ENCODE assay signal across 15 cellular contexts in the genomic region with DNA sequence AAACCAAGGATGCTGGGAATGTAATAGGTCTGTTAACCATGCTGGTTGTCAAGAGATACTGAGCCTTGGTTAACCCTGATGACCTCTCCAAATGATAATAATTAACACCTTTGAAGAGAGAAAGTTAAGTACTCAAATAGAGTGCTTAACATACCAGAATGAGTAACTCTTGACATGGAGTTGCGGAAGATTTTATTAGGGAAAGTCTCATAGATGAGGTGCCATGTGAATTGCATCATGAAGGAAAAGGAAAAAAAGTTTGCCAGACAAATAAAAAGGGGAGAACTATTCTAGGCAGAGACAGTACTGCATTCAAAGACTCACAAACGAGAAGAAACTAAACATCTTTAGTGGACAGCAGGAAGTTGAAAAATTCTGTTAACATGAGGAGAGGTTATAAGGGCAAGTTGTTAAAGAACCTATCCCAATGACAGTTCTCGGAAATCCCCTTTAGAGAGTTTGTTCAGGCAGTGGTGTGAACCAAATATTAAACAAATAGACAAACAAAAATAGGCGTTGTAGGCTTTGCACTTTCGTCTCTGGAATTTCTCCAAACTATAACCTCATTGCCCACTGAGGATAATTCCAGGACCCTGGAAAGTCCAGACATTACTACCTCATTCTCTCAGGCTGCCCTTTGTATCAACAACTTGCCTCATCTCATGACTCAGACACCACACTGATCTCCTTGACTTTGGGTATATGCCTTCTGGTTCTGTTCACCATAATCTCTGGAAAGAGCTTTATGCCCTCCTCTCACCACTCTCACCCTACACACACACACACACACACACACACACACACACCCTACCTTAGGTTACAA.
DNase-seq lines count a peak whose midpoint lies in the region; ATAC-seq and TF ChIP-seq lines count a peak whose summit lies in the region.
"Had no signal": no experiment of that assay in that cellular context is flagged by ENCODE, and none has a peak within 500 bp of the region (broad histone marks: within the 10 kb centered on the region; RNA-seq: fewer than 3 reads in every experiment).

No MANE protein-coding gene starts in this region.

- no peaks in the 10 kb centered on the region for H3K9me3 ChIP-seq in HUES64 (ENCODE audit: insufficient read depth, low read depth, low read length)
- H3K9me3 ChIP-seq in mammary epithelial cell (replicated peaks; ENCODE audit: insufficient read depth, low read length): no peaks in the 10 kb centered on the region
- H3K9me3 ChIP-seq in mesenchymal stem cell (ENCODE audit: control insufficient read depth, low read length): no peaks in the 10 kb centered on the region
- H3K9me3 ChIP-seq in stomach: no peaks in the 10 kb centered on the region
- H3K9me3 ChIP-seq: Caco-2, HAP-1, spleen had no signal

- no peak for ATAC-seq in HG02571 (IDR thresholded peaks at IDR 0.05; ENCODE audit: unreplicated experiment)

- H3K9ac ChIP-seq in HUES64 (ENCODE audit: low read depth, low read length) (no peak overlapping the region), mammary epithelial cell (ENCODE audit: insufficient read depth, low read length) (no peak overlapping the region), mesenchymal stem cell (ENCODE audit: low read length) (no peak overlapping the region)

- no peak overlapping the region for H3K18ac ChIP-seq in mesenchymal stem cell (ENCODE audit: low read depth in 1 of 2, low read length in 2 of 2)

- in situ Hi-C loops in mammary epithelial cell (cut with MboI; ENCODE audit: low sequenced_read_pairs in 2 of 2): no loop called here

- no peak overlapping the region for H4K8ac ChIP-seq in mesenchymal stem cell (ENCODE audit: low read length)

- H3K4me1 ChIP-seq in HUES64 (ENCODE audit: insufficient read depth, low read length) (peaks cover 25% of the 10 kb centered on the region), mammary epithelial cell (ENCODE audit: insufficient read depth, low read length) (no peaks in the 10 kb centered on the region), mesenchymal stem cell (ENCODE audit: control insufficient read depth, insufficient read depth, low read depth, low read length) (no peaks in the 10 kb centered on the region), stomach (no peaks in the 10 kb centered on the region)
- H3K4me1 ChIP-seq: Caco-2, HAP-1, spleen had no signal

- H3K27me3 ChIP-seq in HUES64 (ENCODE audit: insufficient read depth, low read length) (no peaks in the 10 kb centered on the region), mammary epithelial cell (ENCODE audit: insufficient read depth, low read length) (no peaks in the 10 kb centered on the region), mesenchymal stem cell (ENCODE audit: control insufficient read depth in 1 of 2, insufficient read depth in 1 of 2, low read length in 2 of 2) (no peaks in the 10 kb centered on the region), stomach (no peaks in the 10 kb centered on the region)
- H3K27me3 ChIP-seq: spleen had no signal

- no peak overlapping the region for H3K23ac ChIP-seq in mesenchymal stem cell (ENCODE audit: low read length in 2 of 2)

- no TSS peak for BruUV-seq in Calu3 (replicated peaks; lab: Mats Ljungman, UMichigan)
- BruUV-seq in mammary epithelial cell (replicated peaks; lab: Mats Ljungman, UMichigan): no TSS peak

- no peak overlapping the region for H2AK5ac ChIP-seq in mesenchymal stem cell (ENCODE audit: low read length, severe bottlenecking)

- no peak overlapping the region for H2BK12ac ChIP-seq in mesenchymal stem cell (ENCODE audit: low read length in 2 of 2)

- peak; percentile 5 for DNase-seq in Calu3
- DNase-seq in mammary epithelial cell: peak; percentile 1
- DNase-seq in mesenchymal stem cell: peak; percentile 76
- DNase-seq in central memory CD4-positive, alpha-beta T cell: no peak
- no peak for DNase-seq in activated T-helper 2 cell treated with anti-CD3 and anti-CD28 coated beads, Interferon-gamma antibody, Interleukin-2, Interleukin-4, amounts not matched to agents 10 μg/mL and 5 μg/mL and 100 μg/mL, durations not matched to agents 14 hours and 24 hours and 36 hours (ENCODE audit: low spot score)
- no peak for DNase-seq in stomach
- DNase-seq: activated CD4-positive, alpha-beta T cell treated with anti-CD3 and anti-CD28 coated beads, Interleukin-2, amount 50 U/mL, for 1 hour; Caco-2; midbrain; NCI-H2081; spleen had no signal

- TF ChIP-seq EP300 in stomach (IDR thresholded peaks at IDR 0.05): no peak

- H3K4me3 ChIP-seq in HUES64 (ENCODE audit: low read length): no peak overlapping the region
- no peak overlapping the region for H3K4me3 ChIP-seq in mammary epithelial cell (replicated peaks in 1 of 3; ENCODE audit: insufficient read depth in 1 of 3, low read depth in 2 of 3, low read length in 3 of 3)
- no peak overlapping the region for H3K4me3 ChIP-seq in mesenchymal stem cell (ENCODE audit: insufficient read depth in 1 of 2, low read depth in 1 of 2, low read length in 2 of 2)
- no peak overlapping the region for H3K4me3 ChIP-seq in stomach
- H3K4me3 ChIP-seq: HAP-1, spleen had no signal

- dilution Hi-C loops in mammary epithelial cell (cut with HindIII; ENCODE audit: low sequenced_read_pairs): no loop called here

- H3K4ac ChIP-seq in mesenchymal stem cell (ENCODE audit: low read depth in 1 of 2, low read length in 2 of 2): no peak overlapping the region

- H3K79me1 ChIP-seq in mesenchymal stem cell (replicated peaks; ENCODE audit: low read length, poor library complexity, severe bottlenecking): no peaks in the 10 kb centered on the region

- no peak overlapping the region for H4K91ac ChIP-seq in mesenchymal stem cell (ENCODE audit: low read length)

- H3K9me3 Mint-ChIP-seq in Calu3 (ENCODE audit: low read depth, unreplicated experiment): no peaks in the 10 kb centered on the region
- H3K9me3 Mint-ChIP-seq in activated T-helper 2 cell treated with anti-CD3 and anti-CD28 coated beads, Interferon-gamma antibody, Interleukin-2, Interleukin-4, amounts not matched to agents 10 μg/mL and 5 μg/mL and 100 μg/mL, durations not matched to agents 14 hours and 24 hours and 36 hours: no peaks in the 10 kb centered on the region
- H3K9me3 Mint-ChIP-seq: activated T-helper 1 cell treated with anti-CD3 and anti-CD28 coated beads, Interleukin-12 subunit alpha, Interleukin-12 subunit beta, Interleukin-2, Interleukin-4 antibody, amounts not matched to agents 30 ng/mL and 10 ng/mL and 1 ng/mL, durations not matched to agents 14 hours and 24 hours and 36 hours had no signal

- no peak overlapping the region for H2BK5ac ChIP-seq in mesenchymal stem cell (ENCODE audit: low read depth, low read length, poor library complexity, severe bottlenecking)

- no peak for TF ChIP-seq POLR2A in stomach (IDR thresholded peaks at IDR 0.05)

- TF ChIP-seq CTCF in Calu3 (IDR thresholded peaks at IDR 0.05; ENCODE audit: unreplicated experiment): no peak
- no peak for TF ChIP-seq CTCF in mammary epithelial cell (conservative IDR thresholded peaks at IDR 0.05 in 1 of 2, IDR thresholded peaks at IDR 0.05 in 1 of 2; ENCODE audit: extremely low read depth in 1 of 2, insufficient read depth in 1 of 2, low read depth in 1 of 2, low read length in 2 of 2)
- no peak for TF ChIP-seq CTCF in stomach (IDR thresholded peaks at IDR 0.05)

- H4K20me1 ChIP-seq in mammary epithelial cell (ENCODE audit: insufficient read depth, low read length): no peaks in the 10 kb centered on the region

- no peaks in the 10 kb centered on the region for H3K27me3 Mint-ChIP-seq in Calu3 (ENCODE audit: unreplicated experiment)
- no peaks in the 10 kb centered on the region for H3K27me3 Mint-ChIP-seq in activated T-helper 2 cell treated with anti-CD3 and anti-CD28 coated beads, Interferon-gamma antibody, Interleukin-2, Interleukin-4, amounts not matched to agents 10 μg/mL and 5 μg/mL and 100 μg/mL, durations not matched to agents 14 hours and 24 hours and 36 hours (ENCODE audit: low read depth)

- intact Hi-C loops in Calu3 (cut with micrococcal nuclease; ENCODE audit: unreplicated experiment): no loop called here
- intact Hi-C loops in mammary epithelial cell (cut with micrococcal nuclease): no loop called here
- intact Hi-C loops in activated T-helper 2 cell treated with anti-CD3 and anti-CD28 coated beads, Interferon-gamma antibody, Interleukin-2, Interleukin-4, amounts not matched to agents 10 μg/mL and 5 μg/mL and 100 μg/mL, durations not matched to agents 14 hours and 24 hours and 36 hours (cut with micrococcal nuclease): no loop called here
- intact Hi-C loops in stomach (cut with DNase I; ENCODE audit: low total_unique reads): no loop called here

- 88% methylated on average over 5 of the region's 5 CpGs for WGBS in HUES64
- WGBS in mammary epithelial cell (ENCODE audit: low coverage, missing lambda C conversion rate): 60% methylated on average over 4 of the region's 5 CpGs
- 5% methylated on average over 4 of the region's 5 CpGs for WGBS in mesenchymal stem cell
- 24 to 40% (median 34%) methylated on average over 5 of the region's 5 CpGs for WGBS in stomach, 5 donors

- H3K36me3 ChIP-seq in HUES64 (ENCODE audit: insufficient read depth, low read length) (no peaks in the 10 kb centered on the region), mammary epithelial cell (ENCODE audit: insufficient read depth, low read length) (no peaks in the 10 kb centered on the region), mesenchymal stem cell (ENCODE audit: control insufficient read depth in 1 of 2, insufficient read depth in 2 of 2, low read depth in 1 of 2, low read length in 2 of 2) (no peaks in the 10 kb centered on the region), stomach (no peaks in the 10 kb centered on the region)
- H3K36me3 ChIP-seq: HAP-1, spleen had no signal

- H2BK15ac ChIP-seq in mesenchymal stem cell (ENCODE audit: low read depth, poor library complexity, severe bottlenecking): no peak overlapping the region

- no peak overlapping the region for H3K14ac ChIP-seq in mesenchymal stem cell (ENCODE audit: low read length in 2 of 2)

- H3K4me2 ChIP-seq in mammary epithelial cell (ENCODE audit: insufficient read depth, low read depth, low read length): no peak overlapping the region
- H3K4me2 ChIP-seq in mesenchymal stem cell (ENCODE audit: low read length, poor library complexity, severe bottlenecking): no peak overlapping the region

- H2AFZ ChIP-seq in mammary epithelial cell (ENCODE audit: low read depth, low read length) (no peak overlapping the region), mesenchymal stem cell (ENCODE audit: low read depth, low read length) (no peak overlapping the region)

- H3K27ac Mint-ChIP-seq in Calu3 (ENCODE audit: unreplicated experiment): peak overlapping the region; percentile 75
- no peak overlapping the region for H3K27ac Mint-ChIP-seq in activated T-helper 2 cell treated with anti-CD3 and anti-CD28 coated beads, Interferon-gamma antibody, Interleukin-2, Interleukin-4, amounts not matched to agents 10 μg/mL and 5 μg/mL and 100 μg/mL, durations not matched to agents 14 hours and 24 hours and 36 hours
- H3K27ac Mint-ChIP-seq: activated T-helper 1 cell treated with anti-CD3 and anti-CD28 coated beads, Interleukin-12 subunit alpha, Interleukin-12 subunit beta, Interleukin-2, Interleukin-4 antibody, amounts not matched to agents 30 ng/mL and 10 ng/mL and 1 ng/mL, durations not matched to agents 14 hours and 24 hours and 36 hours had no signal

- CTCF ChIA-PET in Calu3 (lab: Charles Lee) (no interaction called here), mammary epithelial cell (lab: Charles Lee; ENCODE audit: low non-redundant PET) (no interaction called here)

- no peaks in the 10 kb centered on the region for H3K79me2 ChIP-seq in mammary epithelial cell (ENCODE audit: insufficient read depth, low read length)

- peak overlapping the region; percentile 10 for H3K4me3 Mint-ChIP-seq in Calu3 (ENCODE audit: low read depth, unreplicated experiment)
- no peak overlapping the region for H3K4me3 Mint-ChIP-seq in activated T-helper 2 cell treated with anti-CD3 and anti-CD28 coated beads, Interferon-gamma antibody, Interleukin-2, Interleukin-4, amounts not matched to agents 10 μg/mL and 5 μg/mL and 100 μg/mL, durations not matched to agents 14 hours and 24 hours and 36 hours (ENCODE audit: low read depth)
- H3K4me3 Mint-ChIP-seq: activated T-helper 1 cell treated with anti-CD3 and anti-CD28 coated beads, Interleukin-12 subunit alpha, Interleukin-12 subunit beta, Interleukin-2, Interleukin-4 antibody, amounts not matched to agents 30 ng/mL and 10 ng/mL and 1 ng/mL, durations not matched to agents 14 hours and 24 hours and 36 hours had no signal

- peaks cover 27% of the 10 kb centered on the region for H3K4me1 Mint-ChIP-seq in Calu3 (ENCODE audit: low read depth, unreplicated experiment)
- H3K4me1 Mint-ChIP-seq in activated T-helper 2 cell treated with anti-CD3 and anti-CD28 coated beads, Interferon-gamma antibody, Interleukin-2, Interleukin-4, amounts not matched to agents 10 μg/mL and 5 μg/mL and 100 μg/mL, durations not matched to agents 14 hours and 24 hours and 36 hours (ENCODE audit: low read depth): no peaks in the 10 kb centered on the region

- peak overlapping the region; percentile 29; the same call in 1 of the 2 replicates for H3K27ac ChIP-seq in HUES64 (ENCODE audit: low read depth, low read length)
- H3K27ac ChIP-seq in mammary epithelial cell (ENCODE audit: insufficient read depth, low read depth, low read length): no peak overlapping the region
- H3K27ac ChIP-seq in mesenchymal stem cell (ENCODE audit: low read length, poor library complexity, severe bottlenecking): peak overlapping the region; percentile 71
- H3K27ac ChIP-seq in stomach: no peak overlapping the region
- H3K27ac ChIP-seq: spleen had no signal

- H2BK120ac ChIP-seq in mesenchymal stem cell (ENCODE audit: low read depth, low read length): no peak overlapping the region

- peaks cover 4% of the 10 kb centered on the region for H3K36me3 Mint-ChIP-seq in Calu3 (ENCODE audit: insufficient read depth, unreplicated experiment)
- no peaks in the 10 kb centered on the region for H3K36me3 Mint-ChIP-seq in activated T-helper 2 cell treated with anti-CD3 and anti-CD28 coated beads, Interferon-gamma antibody, Interleukin-2, Interleukin-4, amounts not matched to agents 10 μg/mL and 5 μg/mL and 100 μg/mL, durations not matched to agents 14 hours and 24 hours and 36 hours (ENCODE audit: low read depth)

Comparison
In these comparisons a context has a peak if more than half of its experiments do, and no peak if none do; other contexts are left out.
1. DNase-seq: peak in Calu3 (single experiment), mammary epithelial cell (single experiment) and mesenchymal stem cell (single experiment); none in central memory CD4-positive, alpha-beta T cell (single experiment), activated T-helper 2 cell treated with anti-CD3 and anti-CD28 coated beads, Interferon-gamma antibody, Interleukin-2, Interleukin-4, amounts not matched to agents 10 μg/mL and 5 μg/mL and 100 μg/mL, durations not matched to agents 14 hours and 24 hours and 36 hours (single experiment) and stomach (single experiment).
2. H3K27ac ChIP-seq: peak in HUES64 (single experiment) and mesenchymal stem cell (single experiment); none in mammary epithelial cell (single experiment) and stomach (0 of 5).